In genomic region chr16:28879841-28880588, GRCh38 we compare ENCODE assay signal across 8 cellular contexts. TPM values are rescaled to one million over a fixed set of nuclear protein-coding genes. Genes with fewer than 3 reads are reported as not detected.
DNase-seq lines count a peak whose midpoint lies in the region; ATAC-seq, FAIRE-seq and TF ChIP-seq lines count a peak whose summit lies in the region.

No MANE protein-coding gene starts in this region.

- no peaks in the 10 kb centered on the region for H3K9me3 Mint-ChIP-seq in T-helper 1 cell treated with Interleukin-12 subunit alpha and Interleukin-12 subunit beta and Interleukin-4 antibody, amounts not matched to agents 30 μg/mL and 1 μg/mL, for 36 hours

- peak; percentile 94 for FAIRE-seq in GM12892 (lab: Jason Lieb, UNC)

- ATAC-seq in HG02840 (IDR thresholded peaks at IDR 0.05; ENCODE audit: low FRiP score, unreplicated experiment) (peak; percentile 74), right cardiac atrium (peak; percentile 94 to 95)

- peaks cover 14% of the 10 kb centered on the region for H3K4me1 Mint-ChIP-seq in T-helper 1 cell treated with Interleukin-12 subunit alpha and Interleukin-12 subunit beta and Interleukin-4 antibody, amounts not matched to agents 30 μg/mL and 1 μg/mL, for 36 hours (ENCODE audit: low read depth)

- under 1% methylated on average over 66 of the region's 66 CpGs for WGBS in right cardiac atrium
- WGBS in urinary bladder = under 1% methylated on average over 66 of the region's 66 CpGs

- H3K36me3 ChIP-seq in urinary bladder (ENCODE audit: insufficient read depth) = no peaks in the 10 kb centered on the region

- H3K4me3 ChIP-seq in right cardiac atrium (ENCODE audit: low read length) (peak overlapping the region; percentile 73), urinary bladder (ENCODE audit: low read depth, low read length) (peak overlapping the region; percentile 54)

- intact Hi-C loops in right cardiac atrium (cut with DNase I) = loop anchor here in 3 of 4 donors (5.0 to 10.0 kb wide), 2 partner anchors 47 to 65 kb away; partner anchors contain the start of gene RABEP2 (in 1 of the 3)

- TF ChIP-seq POLR2A in GM12892 (IDR thresholded peaks at IDR 0.05; ENCODE audit: low read depth, low read length) = peak; percentile 76

- H3K4me3 Mint-ChIP-seq in T-helper 1 cell treated with Interleukin-12 subunit alpha and Interleukin-12 subunit beta and Interleukin-4 antibody, amounts not matched to agents 30 μg/mL and 1 μg/mL, for 36 hours = peak overlapping the region; percentile 89

- no peaks in the 10 kb centered on the region for H3K36me3 Mint-ChIP-seq in T-helper 1 cell treated with Interleukin-12 subunit alpha and Interleukin-12 subunit beta and Interleukin-4 antibody, amounts not matched to agents 30 μg/mL and 1 μg/mL, for 36 hours (ENCODE audit: low read depth)

- H3K9me3 ChIP-seq in right cardiac atrium (ENCODE audit: control insufficient read depth, low read length) = no peaks in the 10 kb centered on the region

- DNase-seq in GM12892 (ENCODE audit: insufficient read length) = peak; percentile 100
- DNase-seq in NCI-H1694 (lab: John Stamatoyannopoulos, UW) = peak; percentile 50
- peak; percentile 70 for DNase-seq in amniotic stem cell (lab: John Stamatoyannopoulos, UW)
- DNase-seq in right cardiac atrium = peak; percentile 89 to 96 (median 96)
- peak; percentile 26 for DNase-seq in pulmonary artery endothelial cell (ENCODE audit: low read depth, low spot score)

- peaks cover 6% of the 10 kb centered on the region for H3K27me3 Mint-ChIP-seq in T-helper 1 cell treated with Interleukin-12 subunit alpha and Interleukin-12 subunit beta and Interleukin-4 antibody, amounts not matched to agents 30 μg/mL and 1 μg/mL, for 36 hours (ENCODE audit: low read depth)

- H3K4me1 ChIP-seq in right cardiac atrium (ENCODE audit: control insufficient read depth, insufficient read depth, low read length) (peaks cover 3% of the 10 kb centered on the region), urinary bladder (ENCODE audit: insufficient read depth) (peaks cover 2% of the 10 kb centered on the region)

- H3K27ac Mint-ChIP-seq in T-helper 1 cell treated with Interleukin-12 subunit alpha and Interleukin-12 subunit beta and Interleukin-4 antibody, amounts not matched to agents 30 μg/mL and 1 μg/mL, for 36 hours = peak overlapping the region; percentile 71

- no peaks in the 10 kb centered on the region for H3K27me3 ChIP-seq in right cardiac atrium (ENCODE audit: control insufficient read depth, insufficient read depth)

- no peak overlapping the region for H3K27ac ChIP-seq in right cardiac atrium (ENCODE audit: low read length)
- no peak overlapping the region for H3K27ac ChIP-seq in urinary bladder (ENCODE audit: low read depth)

RNA-seq across cellular contexts. Expression of gene ATP2A1, which starts 1.7 kb away (rescaled TPM):
- 1.8 TPM for polyA plus RNA-seq in GM12892 (2012; ENCODE audit: missing spikeins)
- total RNA-seq in right cardiac atrium (under 1 TPM; 0.11 to 0.75 (median 0.58) TPM), pulmonary artery endothelial cell (0.20 and 0.28 TPM in 2 replicates), urinary bladder (2.9 TPM)
- polyA plus RNA-seq in right cardiac atrium (0.11 TPM), urinary bladder (0.42 TPM)

RNA-seq across cellular contexts. Expression of gene SH2B1, which starts 16.4 kb away (rescaled TPM):
- 19.9 TPM for polyA plus RNA-seq in GM12892 (2012; ENCODE audit: missing spikeins)
- total RNA-seq in right cardiac atrium = 10 to 100 TPM; 38.6 to 50.2 (median 44.9) TPM
- 41.7 TPM for polyA plus RNA-seq in right cardiac atrium
- 10.6 and 12.1 TPM in 2 replicates for total RNA-seq in pulmonary artery endothelial cell
- 7.5 TPM for total RNA-seq in urinary bladder
- polyA plus RNA-seq in urinary bladder = 52.8 TPM

RNA-seq across cellular contexts. Expression of gene TUFM, which starts 33.9 kb away (rescaled TPM):
- polyA plus RNA-seq in GM12892 (2012; ENCODE audit: missing spikeins) = 154 TPM
- total RNA-seq in right cardiac atrium (100 to 1,000 TPM; 160 to 188 (median 173) TPM), pulmonary artery endothelial cell (180 and 199 TPM in 2 replicates), urinary bladder (44.4 TPM)
- polyA plus RNA-seq in right cardiac atrium (227 TPM), urinary bladder (148 TPM)

RNA-seq across cellular contexts. Expression of gene RABEP2, which starts 45.0 kb away (rescaled TPM):
- polyA plus RNA-seq in GM12892 (2012; ENCODE audit: missing spikeins) = 18.6 TPM
- total RNA-seq in right cardiac atrium = 10 to 100 TPM; 13.4 to 24.3 (median 19.2) TPM
- 27.4 TPM for polyA plus RNA-seq in right cardiac atrium
- 40.8 and 44.8 TPM in 2 replicates for total RNA-seq in pulmonary artery endothelial cell
- total RNA-seq in urinary bladder = 17.0 TPM
- polyA plus RNA-seq in urinary bladder = 23.4 TPM

RNA-seq across cellular contexts. Expression of gene CD19, which starts 51.8 kb away (rescaled TPM):
- polyA plus RNA-seq in GM12892 (2012; ENCODE audit: missing spikeins) = 57.2 TPM
- total RNA-seq in right cardiac atrium (under 1 TPM in 2 of 4 donors, not detected in 2; 0.12 to 0.20 TPM), pulmonary artery endothelial cell (0.25 TPM in 1 of 2 replicates, not detected in the other), urinary bladder (0.16 TPM)
- polyA plus RNA-seq in right cardiac atrium (0.25 TPM), urinary bladder (0.70 TPM)

Comparison
In these comparisons a context has a peak if more than half of its experiments do, and no peak if none do; other contexts are left out.
1. DNase-seq: peak in every context shown above with its lines; median percentile 100 in GM12892; 96 in right cardiac atrium; 70 in amniotic stem cell; 50 in NCI-H1694; 26 in pulmonary artery endothelial cell.